Comparison of ENCODE assay signal across 8 cellular contexts in the genomic region with DNA sequence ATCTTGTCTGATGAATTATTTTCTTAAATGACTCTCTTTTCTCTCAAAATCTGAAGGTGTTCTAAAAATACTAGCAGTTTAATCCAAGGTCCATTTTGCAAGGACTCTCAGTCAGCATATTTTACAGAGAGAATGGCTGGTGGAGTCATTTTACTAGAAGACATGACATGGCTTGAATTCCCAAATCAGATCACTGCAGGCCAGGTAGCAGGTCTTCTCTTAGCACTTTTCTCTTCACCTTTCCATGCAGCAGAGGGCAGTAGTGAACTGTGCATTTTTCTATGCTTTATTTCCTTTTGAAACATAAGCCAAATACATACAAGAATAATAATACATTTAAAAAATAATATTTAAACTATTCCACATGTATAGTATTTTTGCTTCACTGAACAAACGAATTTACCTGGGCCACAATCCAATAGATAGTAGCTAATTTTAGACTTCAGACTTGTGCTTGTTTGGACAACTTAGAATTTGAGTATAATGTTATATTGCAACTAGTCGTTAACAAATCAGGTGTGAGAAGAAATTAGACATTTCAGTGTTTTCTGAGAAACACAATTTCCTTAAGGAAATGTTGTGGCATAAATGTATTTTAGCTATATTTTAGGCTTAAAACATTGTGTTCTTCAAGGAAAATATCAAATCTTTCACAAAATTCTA.
A peak's percentile ranks its signal among the peaks of the same experiment; 100 is the strongest.
DNase-seq lines count a peak whose midpoint lies in the region; ATAC-seq and TF ChIP-seq lines count a peak whose summit lies in the region.

No MANE protein-coding gene starts in this region.

- no peak overlapping the region for H3K9ac ChIP-seq in endodermal cell (ENCODE audit: extremely low read depth, low read length, poor library complexity, severe bottlenecking)

- H3K9me3 Mint-ChIP-seq in T-cell, result no peaks in the 10 kb centered on the region
- no peaks in the 10 kb centered on the region for H3K9me3 Mint-ChIP-seq in endodermal cell

- peak in 1 of 4 experiments; percentile 48 for ATAC-seq in T-cell (replicated peaks in 1 of 4)
- ATAC-seq in GM18519 (IDR thresholded peaks at IDR 0.05; ENCODE audit: low FRiP score, unreplicated experiment), result no peak

- no peak for TF ChIP-seq POLR2A in suprapubic skin (IDR thresholded peaks at IDR 0.05)

- peak; percentile 1 for DNase-seq in NCI-H345 (lab: John Stamatoyannopoulos, UW)
- no peak for DNase-seq in NCI-H345 treated with DMSO at 0.1 percent for 48 hours (lab: John Stamatoyannopoulos, UW; ENCODE audit: unreplicated experiment)
- DNase-seq in LHCN-M2 (ENCODE audit: low read depth), result peak; percentile 84
- DNase-seq in T-cell, result peak in 24 of 34 experiments; percentile 1 to 39 (median 16)
- DNase-seq in endodermal cell, result peak; percentile 77
- peak; percentile 35 for DNase-seq in midbrain (lab: John Stamatoyannopoulos, UW)
- no peak for DNase-seq in suprapubic skin (ENCODE audit: low spot score in 2 of 2)

- TF ChIP-seq CTCF in endodermal cell (conservative IDR thresholded peaks at IDR 0.05) (peak; percentile 89), suprapubic skin (IDR thresholded peaks at IDR 0.05) (peak; percentile 44 to 61)

- H3K4me3 Mint-ChIP-seq in T-cell, result no peak overlapping the region
- no peak overlapping the region for H3K4me3 Mint-ChIP-seq in endodermal cell

- H3K27me3 Mint-ChIP-seq in T-cell (peaks cover 0 to 3% of the 10 kb centered on the region in 2 donors), endodermal cell (ENCODE audit: insufficient read depth) (no peaks in the 10 kb centered on the region)

- H3K4me1 Mint-ChIP-seq in T-cell (no peaks in the 10 kb centered on the region), endodermal cell (peaks cover 3% of the 10 kb centered on the region)

- H3K27ac Mint-ChIP-seq in T-cell, result no peak overlapping the region
- H3K27ac Mint-ChIP-seq in endodermal cell, result no peak overlapping the region

- WGBS in endodermal cell (ENCODE audit: insufficient coverage in 1 of 2, insufficient read length in 1 of 2), 2 experiments, result 54 to 100% methylated on average over 1 to 2 of the region's 2 CpGs
- 26% methylated on average over 2 of the region's 2 CpGs for WGBS in suprapubic skin

- TF ChIP-seq EP300 in suprapubic skin (IDR thresholded peaks at IDR 0.05), result no peak

- H3K27me3 ChIP-seq in endodermal cell (ENCODE audit: control insufficient read depth, insufficient read depth, low read length, poor library complexity, severe bottlenecking), result no peaks in the 10 kb centered on the region
- H3K27me3 ChIP-seq in suprapubic skin, result no peaks in the 10 kb centered on the region

- H3K36me3 Mint-ChIP-seq in T-cell (no peaks in the 10 kb centered on the region), endodermal cell (ENCODE audit: low read depth) (no peaks in the 10 kb centered on the region)

- H3K4me1 ChIP-seq in endodermal cell (ENCODE audit: control insufficient read depth, insufficient read depth, low read length) (no peaks in the 10 kb centered on the region), suprapubic skin (peaks cover 13% of the 10 kb centered on the region)

- H3K36me3 ChIP-seq in endodermal cell (ENCODE audit: control insufficient read depth, insufficient read depth, low read length) (no peaks in the 10 kb centered on the region), suprapubic skin (no peaks in the 10 kb centered on the region)

- H3K27ac ChIP-seq in endodermal cell (ENCODE audit: low read depth, low read length) (no peak overlapping the region), suprapubic skin (no peak overlapping the region)

- H3K4me3 ChIP-seq in endodermal cell (ENCODE audit: low read length) (no peak overlapping the region), suprapubic skin (no peak overlapping the region)

- POLR2A ChIA-PET in T-cell (lab: Charles Lee), result interaction anchor here in 1 of 2 donors (0.6 to 0.7 kb wide), 2 partner anchors 803 to 1222 kb away, joined by 3 read pairs; no protein-coding TSS in a partner anchor

- H3K9me3 ChIP-seq in endodermal cell (ENCODE audit: control insufficient read depth, low read length) (no peaks in the 10 kb centered on the region), suprapubic skin (no peaks in the 10 kb centered on the region)

- CTCF ChIA-PET in T-cell (lab: Charles Lee), result interaction anchor here (0.7 to 3.7 kb wide), 5 partner anchors 9 to 1117 kb away, joined by 3 to 21 read pairs (median 4); no protein-coding TSS in a partner anchor

Comparison
In these comparisons a context has a peak if more than half of its experiments do, and no peak if none do; other contexts are left out.
1. DNase-seq: peak in NCI-H345 (single experiment), LHCN-M2 (single experiment), T-cell (24 of 34), endodermal cell (single experiment) and midbrain (single experiment); none in NCI-H345 treated with DMSO at 0.1 percent for 48 hours (single experiment) and suprapubic skin (0 of 2).